ENCODE assay signal across 8 cellular contexts in the genomic region with DNA sequence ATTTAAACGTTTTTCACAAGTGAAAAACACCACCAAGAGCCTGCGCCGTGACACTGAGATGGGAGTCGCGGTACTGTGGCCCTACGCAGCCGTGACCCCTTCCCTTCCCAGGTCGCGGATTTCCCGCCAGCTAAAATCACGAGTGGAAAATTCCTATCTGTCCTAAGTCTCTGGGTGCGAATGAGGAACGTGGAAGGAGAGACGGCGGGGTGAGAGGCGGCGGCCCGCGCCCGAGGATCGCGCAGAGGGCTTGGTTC. TPM values are rescaled to one million over a fixed set of nuclear protein-coding genes. Genes with fewer than 3 reads are reported as not detected.
DNase-seq lines count a peak whose midpoint lies in the region; ATAC-seq and TF ChIP-seq lines count a peak whose summit lies in the region.

No MANE protein-coding gene starts in this region.

- peak overlapping the region; percentile 87 to 99 for H3K27ac Mint-ChIP-seq in effector memory CD8-positive, alpha-beta T cell
- H3K27ac Mint-ChIP-seq in natural killer cell, result peak overlapping the region; percentile 94 to 97

- peak; percentile 6 for ATAC-seq in GM21576 (IDR thresholded peaks at IDR 0.05; ENCODE audit: unreplicated experiment)
- ATAC-seq in effector memory CD8-positive, alpha-beta T cell (replicated peaks), result peak; percentile 10
- peak; percentile 0 to 7 (median 2) for ATAC-seq in natural killer cell
- no peak for ATAC-seq in GM18861 (IDR thresholded peaks at IDR 0.05; ENCODE audit: unreplicated experiment)

- H3K4me3 ChIP-seq in NB4 (ENCODE audit: low read depth, low read length), result peak overlapping the region; percentile 79

- H3K4me1 Mint-ChIP-seq in effector memory CD8-positive, alpha-beta T cell (ENCODE audit: low read depth in 2 of 2), result peaks cover 18 to 26% of the 10 kb centered on the region in 2 donors
- H3K4me1 Mint-ChIP-seq in natural killer cell, result peaks cover 29 to 39% of the 10 kb centered on the region in 2 donors

- peaks cover 29% of the 10 kb centered on the region for H3K36me3 Mint-ChIP-seq in effector memory CD8-positive, alpha-beta T cell (ENCODE audit: insufficient read depth)
- H3K36me3 Mint-ChIP-seq in natural killer cell, result no peaks in the 10 kb centered on the region

- intact Hi-C loops in natural killer cell (cut with micrococcal nuclease), result loop anchor here (1.0 to 5.0 kb wide), 9 partner anchors 91 to 1341 kb away; a partner anchor contains a TSS

- H3K4me3 Mint-ChIP-seq in effector memory CD8-positive, alpha-beta T cell, result peak overlapping the region; percentile 80 to 82
- H3K4me3 Mint-ChIP-seq in natural killer cell, result peak overlapping the region; percentile 95

- TF ChIP-seq POLR2A in NB4 (IDR thresholded peaks at IDR 0.05; ENCODE audit: extremely low read depth, insufficient read length), result no peak

- peaks cover 7 to 12% of the 10 kb centered on the region in 2 donors for H3K27me3 Mint-ChIP-seq in effector memory CD8-positive, alpha-beta T cell
- peaks cover 4 to 19% of the 10 kb centered on the region in 2 donors for H3K27me3 Mint-ChIP-seq in natural killer cell (ENCODE audit: low read depth in 2 of 2)

- TF ChIP-seq CTCF in NB4 (IDR thresholded peaks at IDR 0.05; ENCODE audit: low read depth, low read length) (no peak), natural killer cell (IDR thresholded peaks at IDR 0.05) (no peak)

- peak; percentile 26 for DNase-seq in DMS114 treated with DMSO at 0.1 percent for 48 hours (lab: John Stamatoyannopoulos, UW; ENCODE audit: unreplicated experiment)
- DNase-seq in NB4 (ENCODE audit: low read depth), result no peak
- DNase-seq in effector memory CD8-positive, alpha-beta T cell, result no peak
- no peak for DNase-seq in natural killer cell
- DNase-seq in GF-D8 (lab: John Stamatoyannopoulos, UW), result no peak
- no peak for DNase-seq in middle frontal gyrus (ENCODE audit: extremely low spot score, low spot score)

- H3K9me3 Mint-ChIP-seq in effector memory CD8-positive, alpha-beta T cell, result no peaks in the 10 kb centered on the region
- no peaks in the 10 kb centered on the region for H3K9me3 Mint-ChIP-seq in natural killer cell

RNA-seq across cellular contexts. Expression of a gene that starts 0.7 kb away (rescaled TPM):
- total RNA-seq in natural killer cell, result 10 to 100 TPM; 30.4 to 45.3 (median 37.2) TPM
